Comparison of ENCODE assay signal across 8 cellular contexts in the genomic region with DNA sequence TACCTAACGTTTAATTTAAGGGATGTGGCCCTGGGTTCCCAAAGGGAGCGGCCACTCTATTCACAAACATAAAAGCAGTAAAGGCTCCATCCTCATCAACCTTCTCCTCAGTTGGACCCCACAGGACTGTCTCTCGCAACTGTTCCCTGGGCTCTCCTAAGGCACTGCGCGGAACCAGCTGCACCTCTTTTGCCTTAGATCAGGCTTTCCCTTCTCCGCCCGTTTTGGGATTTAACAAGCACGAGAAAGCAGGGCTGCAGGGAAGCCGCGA. TPM values are rescaled to one million over a fixed set of nuclear protein-coding genes. Genes with fewer than 3 reads are reported as not detected.
DNase-seq lines count a peak whose midpoint lies in the region; ATAC-seq and TF ChIP-seq lines count a peak whose summit lies in the region.

No MANE protein-coding gene starts in this region.

- in situ Hi-C loops in brain microvascular endothelial cell (cut with HindIII; ENCODE audit: low pct_ligation_motif_present, low sequenced_read_pairs): no loop called here

- H3K4me3 Mint-ChIP-seq in CD8-positive, alpha-beta memory T cell: peak overlapping the region; percentile 92 to 97 (median 96)

- WGBS in HUES64: 6% methylated on average over 10 of the region's 10 CpGs
- 1% methylated on average over 10 of the region's 10 CpGs for WGBS in aorta, 2 donors

- H3K27ac Mint-ChIP-seq in CD8-positive, alpha-beta memory T cell: peak overlapping the region in 7 of 8 donors; percentile 89 to 98 (median 97)

- no peaks in the 10 kb centered on the region for H3K27me3 ChIP-seq in CD8-positive, alpha-beta memory T cell (ENCODE audit: insufficient read depth, low read length, poor library complexity, severe bottlenecking)
- H3K27me3 ChIP-seq in HUES64 (ENCODE audit: insufficient read depth, low read length) (no peaks in the 10 kb centered on the region), brain microvascular endothelial cell (replicated peaks) (no peaks in the 10 kb centered on the region), lower lobe of right lung (ENCODE audit: low read depth) (no peaks in the 10 kb centered on the region), aorta (ENCODE audit: control insufficient read depth in 1 of 2, insufficient read depth in 2 of 2, low read length in 1 of 2) (no peaks in the 10 kb centered on the region)

- intact Hi-C loops in lower lobe of right lung (cut with DNase I): no loop called here
- intact Hi-C loops in aorta (cut with DNase I): loop anchor here in 1 of 2 donors (5.0 kb wide), 2 partner anchors 55 to 70 kb away; a partner anchor contains a TSS

- H3K9me3 Mint-ChIP-seq in CD8-positive, alpha-beta memory T cell: no peaks in the 10 kb centered on the region

- H3K36me3 Mint-ChIP-seq in CD8-positive, alpha-beta memory T cell: peaks cover 0 to 22% (median 4%) of the 10 kb centered on the region in 3 donors

- CTCF ChIA-PET in CD8-positive, alpha-beta memory T cell (lab: Charles Lee): interaction anchor here (1.0 to 1.4 kb wide), 2 partner anchors 10 to 54 kb away, joined by 3 to 6 read pairs; no protein-coding TSS in a partner anchor

- peaks cover 4% of the 10 kb centered on the region for H3K36me3 ChIP-seq in CD8-positive, alpha-beta memory T cell (ENCODE audit: insufficient read depth, low read length)
- H3K36me3 ChIP-seq in HUES64 (ENCODE audit: insufficient read depth, low read length): peaks cover 20% of the 10 kb centered on the region
- peaks cover 2% of the 10 kb centered on the region for H3K36me3 ChIP-seq in brain microvascular endothelial cell (replicated peaks)
- peaks cover 4% of the 10 kb centered on the region for H3K36me3 ChIP-seq in lower lobe of right lung
- no peaks in the 10 kb centered on the region for H3K36me3 ChIP-seq in aorta (ENCODE audit: control insufficient read depth in 1 of 2, insufficient read depth in 2 of 2, low read length in 1 of 2)

- peak overlapping the region; percentile 97 for H3K4me3 ChIP-seq in CD8-positive, alpha-beta memory T cell (ENCODE audit: low read length)
- H3K4me3 ChIP-seq in HUES64 (ENCODE audit: low read length) (peak overlapping the region; percentile 99), brain microvascular endothelial cell (ENCODE audit: low read depth, low read length) (peak overlapping the region; percentile 94), lower lobe of right lung (peak overlapping the region; percentile 97), aorta (ENCODE audit: low read length in 2 of 2) (peak overlapping the region; percentile 61 to 70)

- TF ChIP-seq CTCF in brain microvascular endothelial cell (IDR thresholded peaks at IDR 0.05; ENCODE audit: low read depth, low read length, missing control alignments): no peak
- TF ChIP-seq CTCF in lower lobe of right lung (IDR thresholded peaks at IDR 0.05): no peak

- peak overlapping the region; percentile 93 for H3K27ac ChIP-seq in CD8-positive, alpha-beta memory T cell (ENCODE audit: low read depth, low read length)
- H3K27ac ChIP-seq in HUES64 (ENCODE audit: low read depth, low read length): peak overlapping the region; percentile 97
- peak overlapping the region; percentile 98 for H3K27ac ChIP-seq in brain microvascular endothelial cell
- peak overlapping the region; percentile 96 for H3K27ac ChIP-seq in lower lobe of right lung
- H3K27ac ChIP-seq in aorta (ENCODE audit: low read depth in 1 of 2, low read length in 2 of 2): no peak overlapping the region

- no peaks in the 10 kb centered on the region for H3K9me3 ChIP-seq in CD8-positive, alpha-beta memory T cell (ENCODE audit: low read length)
- H3K9me3 ChIP-seq in HUES64 (ENCODE audit: insufficient read depth, low read depth, low read length): no peaks in the 10 kb centered on the region
- no peaks in the 10 kb centered on the region for H3K9me3 ChIP-seq in lower lobe of right lung
- no peaks in the 10 kb centered on the region for H3K9me3 ChIP-seq in aorta (ENCODE audit: control insufficient read depth, low read length)

- peaks cover 32% of the 10 kb centered on the region for H3K4me1 ChIP-seq in CD8-positive, alpha-beta memory T cell (ENCODE audit: insufficient read depth, low read length)
- H3K4me1 ChIP-seq in HUES64 (ENCODE audit: insufficient read depth, low read length) (peaks cover 13% of the 10 kb centered on the region; the same call in 1 of the 2 replicates), lower lobe of right lung (peaks cover 42% of the 10 kb centered on the region), aorta (ENCODE audit: control insufficient read depth in 1 of 2, insufficient read depth in 2 of 2, low read length in 2 of 2) (no peaks in the 10 kb centered on the region)

- no peaks in the 10 kb centered on the region for H3K27me3 Mint-ChIP-seq in CD8-positive, alpha-beta memory T cell

- ATAC-seq in lower lobe of right lung (no peak), aorta (ENCODE audit: low FRiP score) (no peak)

- DNase-seq in CD8-positive, alpha-beta memory T cell: no peak
- DNase-seq in brain microvascular endothelial cell (peak; percentile 23), lower lobe of right lung (no peak), aorta (no peak), NCI-H510A (lab: John Stamatoyannopoulos, UW) (no peak), NCI-H1436 (lab: John Stamatoyannopoulos, UW) (no peak), GM19238 (ENCODE audit: insufficient read length, low spot score) (no peak)

- H3K4me1 Mint-ChIP-seq in CD8-positive, alpha-beta memory T cell: peaks cover 27 to 47% (median 40%) of the 10 kb centered on the region in 3 donors

- POLR2A ChIA-PET in CD8-positive, alpha-beta memory T cell (lab: Charles Lee): interaction anchor here (0.5 to 1.4 kb wide), 2 partner anchors 58 to 61 kb away, joined by 3 to 5 read pairs; a partner anchor contains a TSS

- peak overlapping the region; percentile 99 for H3K9ac ChIP-seq in HUES64 (ENCODE audit: low read depth, low read length)

RNA-seq across cellular contexts. Expression of a gene that starts 0.7 kb away (rescaled TPM):
- 100 to 1,000 TPM; 147 to 156 TPM for total RNA-seq in CD8-positive, alpha-beta memory T cell
- polyA plus RNA-seq in CD8-positive, alpha-beta memory T cell: 21.9 TPM
- 62.7 TPM for polyA plus RNA-seq in HUES64 (2013, experiment 1 of 2)
- 66.9 TPM for polyA plus RNA-seq in HUES64 (2013, experiment 2 of 2)
- total RNA-seq in lower lobe of right lung (28.9 TPM), aorta (10 to 100 TPM; 29.2 to 46.9 TPM)
- 10 to 100 TPM; 21.6 to 24.7 TPM for polyA plus RNA-seq in aorta

RNA-seq across cellular contexts. Expression of a gene that starts 38.1 kb away (rescaled TPM):
- total RNA-seq in CD8-positive, alpha-beta memory T cell: not detected
- not detected for polyA plus RNA-seq in CD8-positive, alpha-beta memory T cell
- polyA plus RNA-seq in HUES64 (2013, experiment 1 of 2): not detected
- polyA plus RNA-seq in HUES64 (2013, experiment 2 of 2): not detected
- total RNA-seq in lower lobe of right lung (not detected), aorta (not detected)
- polyA plus RNA-seq in aorta: under 1 TPM in 1 of 2 donors, not detected in 1; 0.10 TPM

RNA-seq across cellular contexts. Expression of a gene that starts 56.1 kb away (rescaled TPM):
- total RNA-seq in CD8-positive, alpha-beta memory T cell: 100 to 1,000 TPM; 121 to 128 TPM
- 30.6 TPM for polyA plus RNA-seq in CD8-positive, alpha-beta memory T cell
- 22.5 TPM for polyA plus RNA-seq in HUES64 (2013, experiment 1 of 2)
- polyA plus RNA-seq in HUES64 (2013, experiment 2 of 2): 22.6 TPM
- total RNA-seq in lower lobe of right lung: 114 TPM
- 10 to 100 TPM; 73.2 to 82.4 TPM for total RNA-seq in aorta
- 10 to 100 TPM in 1 of 2 donors, 1 to 10 TPM in 1; 8.1 to 12.3 TPM for polyA plus RNA-seq in aorta

Comparison
In these comparisons a context has a peak if more than half of its experiments do, and no peak if none do; other contexts are left out.
1. H3K27ac ChIP-seq: peak in CD8-positive, alpha-beta memory T cell (single experiment), HUES64 (single experiment), brain microvascular endothelial cell (single experiment) and lower lobe of right lung (single experiment); none in aorta (0 of 2).
2. Peak in every context shown above with its lines, with median percentiles within 50 percentile points of each other: H3K4me3 ChIP-seq.